17 cellular contexts compared by ENCODE assay signal in genomic region chr3:127371846-127372245, GRCh38.
"Had no signal": no experiment of that assay in that cellular context is flagged by ENCODE, and none has a peak within 500 bp of the region (broad histone marks: within the 10 kb centered on the region; RNA-seq: fewer than 3 reads in every experiment).

No MANE protein-coding gene starts in this region.

- H3K27me3 ChIP-seq: ovary, right atrium auricular region, transverse colon had no signal

- ATAC-seq: esophagus mucosa, heart right ventricle, left lung, lower lobe of right lung had no signal

- H3K36me3 ChIP-seq: heart right ventricle, left lung, lower lobe of right lung, ovary, right atrium auricular region, sigmoid colon, stomach, thoracic aorta, transverse colon had no signal

- H3K9me3 ChIP-seq: left lung, ovary, thoracic aorta, transverse colon had no signal

- DNase-seq: effector memory CD4-positive, alpha-beta T cell; heart right ventricle; left lung; lower lobe of right lung; midbrain; nucleus accumbens; sigmoid colon; stimulated activated CD4-positive, alpha-beta T cell treated with anti-CD3 and anti-CD28 coated beads, Interleukin-12 subunit alpha, Interleukin-12 subunit beta, amount 100 ng/mL, for 4 hours; stimulated activated naive CD4-positive, alpha-beta T cell; stomach; substantia nigra; transverse colon had no signal

- H3K4me3 ChIP-seq: heart right ventricle, left lung, lower lobe of right lung, ovary, right atrium auricular region, sigmoid colon, skin epidermis, stomach, thoracic aorta, transverse colon had no signal

- H3K4me1 ChIP-seq: heart right ventricle, left lung, lower lobe of right lung, right atrium auricular region, sigmoid colon, stomach, transverse colon had no signal

- H3K27ac ChIP-seq: heart right ventricle, left lung, lower lobe of right lung, ovary, right atrium auricular region, sigmoid colon, skin epidermis, stomach, thoracic aorta, transverse colon had no signal
